12 cellular contexts compared by ENCODE assay signal in genomic region chr16:28186752-28187151, GRCh38. TPM values are rescaled to one million over a fixed set of nuclear protein-coding genes. Genes with fewer than 3 reads are reported as not detected.
DNase-seq lines count a peak whose midpoint lies in the region; ATAC-seq lines count a peak whose summit lies in the region.
"Had no signal": no experiment of that assay in that cellular context is flagged by ENCODE, and none has a peak within 500 bp of the region (broad histone marks: within the 10 kb centered on the region; RNA-seq: fewer than 3 reads in every experiment).

No MANE protein-coding gene starts in this region.

- H3K36me3 Mint-ChIP-seq in activated CD4-positive, alpha-beta memory T cell treated with anti-CD3 and anti-CD28 coated beads for 36 hours: peaks cover 36% of the 10 kb centered on the region
- peaks cover 0 to 13% (median 10%) of the 10 kb centered on the region in 3 donors for H3K36me3 Mint-ChIP-seq in immature natural killer cell

- no peak for ATAC-seq in HG03432 (IDR thresholded peaks at IDR 0.05; ENCODE audit: unreplicated experiment)
- ATAC-seq in HG03159 (IDR thresholded peaks at IDR 0.05; ENCODE audit: unreplicated experiment): no peak
- ATAC-seq in HG03439 (IDR thresholded peaks at IDR 0.05; ENCODE audit: unreplicated experiment): no peak
- ATAC-seq: left ventricle myocardium superior had no signal

- peaks cover 97% of the 10 kb centered on the region for H3K4me1 Mint-ChIP-seq in activated CD4-positive, alpha-beta memory T cell treated with anti-CD3 and anti-CD28 coated beads for 36 hours (ENCODE audit: low read depth)
- H3K4me1 Mint-ChIP-seq in immature natural killer cell: peaks cover 88 to 97% of the 10 kb centered on the region in 2 donors

- peaks cover 15% of the 10 kb centered on the region for H3K36me3 ChIP-seq in ACC112 (ENCODE audit: insufficient read depth, low read length)
- H3K36me3 ChIP-seq: suprapubic skin had no signal

- H3K9me3 Mint-ChIP-seq in activated CD4-positive, alpha-beta memory T cell treated with anti-CD3 and anti-CD28 coated beads for 36 hours: peaks cover 3% of the 10 kb centered on the region
- H3K9me3 Mint-ChIP-seq in immature natural killer cell: no peaks in the 10 kb centered on the region

- no peaks in the 10 kb centered on the region for H3K27me3 Mint-ChIP-seq in activated CD4-positive, alpha-beta memory T cell treated with anti-CD3 and anti-CD28 coated beads for 36 hours
- peaks cover 0 to 3% (median 2%) of the 10 kb centered on the region in 3 donors for H3K27me3 Mint-ChIP-seq in immature natural killer cell (ENCODE audit: low read depth in 3 of 3)

- H3K4me3 Mint-ChIP-seq in activated CD4-positive, alpha-beta memory T cell treated with anti-CD3 and anti-CD28 coated beads for 36 hours: peak overlapping the region; percentile 46
- peak overlapping the region; percentile 48 to 81 (median 75) for H3K4me3 Mint-ChIP-seq in immature natural killer cell

- no peaks in the 10 kb centered on the region for H3K27me3 ChIP-seq in ACC112 (ENCODE audit: insufficient read depth, low read length)
- H3K27me3 ChIP-seq: suprapubic skin had no signal

- H3K27ac Mint-ChIP-seq in activated CD4-positive, alpha-beta memory T cell treated with anti-CD3 and anti-CD28 coated beads for 36 hours: peak overlapping the region; percentile 93
- H3K27ac Mint-ChIP-seq in immature natural killer cell: peak overlapping the region; percentile 73 to 97 (median 92)

- no peak overlapping the region for H3K4me3 ChIP-seq in ACC112 (ENCODE audit: low read depth, low read length)
- peak overlapping the region; percentile 37; the same call in 1 of the 2 replicates for H3K4me3 ChIP-seq in GM08714 (ENCODE audit: low read length)
- H3K4me3 ChIP-seq: suprapubic skin had no signal

- intact Hi-C loops in activated CD4-positive, alpha-beta memory T cell treated with anti-CD3 and anti-CD28 coated beads for 36 hours (cut with micrococcal nuclease): loop anchor here (1.0 kb wide), 3 partner anchors 19 to 45 kb away; partner anchors contain the start of gene XPO6

- DNase-seq in activated CD4-positive, alpha-beta memory T cell treated with anti-CD3 and anti-CD28 coated beads for 36 hours: peak; percentile 34
- DNase-seq in immature natural killer cell (no peak), DMS 273 treated with DMSO at 0.1 percent for 48 hours (lab: John Stamatoyannopoulos, UW) (no peak)
- DNase-seq: foreskin melanocyte, left ventricle myocardium superior, NCI-H1436 treated with DMSO at 0.1 percent for 48 hours had no signal

- POLR2A ChIA-PET in activated CD4-positive, alpha-beta memory T cell treated with anti-CD3 and anti-CD28 coated beads for 36 hours (lab: Charles Lee): interaction anchor here (0.6 to 3.0 kb wide), 6 partner anchors 19 to 306 kb away, joined by 3 to 29 read pairs (median 4); no protein-coding TSS in a partner anchor

- CTCF ChIA-PET in activated CD4-positive, alpha-beta memory T cell treated with anti-CD3 and anti-CD28 coated beads for 36 hours (lab: Charles Lee): interaction anchor here (0.6 to 1.9 kb wide), 4 partner anchors 22 to 52 kb away, joined by 3 to 6 read pairs (median 4); no protein-coding TSS in a partner anchor

- peaks cover 98% of the 10 kb centered on the region for H3K79me2 ChIP-seq in ACC112 (ENCODE audit: control insufficient read depth, insufficient read depth, low read length, unreplicated experiment)

- peaks cover 57% of the 10 kb centered on the region for H3K4me1 ChIP-seq in ACC112 (ENCODE audit: control insufficient read depth, insufficient read depth, low read length, unreplicated experiment)

- H3K27ac ChIP-seq in ACC112 (ENCODE audit: low read depth, low read length): peak overlapping the region; percentile 35
- H3K27ac ChIP-seq: suprapubic skin had no signal

- no peak overlapping the region for H2AFZ ChIP-seq in ACC112 (ENCODE audit: low read length, unreplicated experiment)

RNA-seq across cellular contexts. Expression of gene XPO6, which starts 25.0 kb away (rescaled TPM):
- total RNA-seq in activated CD4-positive, alpha-beta memory T cell treated with anti-CD3 and anti-CD28 coated beads for 36 hours: 100 to 1,000 TPM; 201 to 214 TPM
- polyA plus RNA-seq in immature natural killer cell: 10 to 100 TPM; 40.7 to 75.5 (median 42.2) TPM
